15 cellular contexts compared by ENCODE assay signal in genomic region chr4:10082047-10082446, GRCh38. TPM values are rescaled to one million over a fixed set of nuclear protein-coding genes. Genes with fewer than 3 reads are reported as not detected.
A peak's percentile ranks its signal among the peaks of the same experiment; 100 is the strongest.
DNase-seq lines count a peak whose midpoint lies in the region; ATAC-seq, FAIRE-seq and TF ChIP-seq lines count a peak whose summit lies in the region.
"Had no signal": no experiment of that assay in that cellular context is flagged by ENCODE, and none has a peak within 500 bp of the region (broad histone marks: within the 10 kb centered on the region; RNA-seq: fewer than 3 reads in every experiment).

No MANE protein-coding gene starts in this region.

- H3K4me1 Mint-ChIP-seq in stimulated activated naive CD8-positive, alpha-beta T cell treated with anti-CD3 and anti-CD28 coated beads, Interleukin-15, Interleukin-2, amounts not matched to agents 100 ng/mL and 50 ng/mL, for 24 hours (ENCODE audit: low read depth) = no peaks in the 10 kb centered on the region
- H3K4me1 Mint-ChIP-seq: endodermal cell had no signal

- peak; percentile 2 for DNase-seq in activated CD4-positive, alpha-beta T cell treated with anti-CD3 and anti-CD28 coated beads for 48 hours
- DNase-seq in activated CD4-positive, alpha-beta T cell treated with anti-CD3 and anti-CD28 coated beads, Interleukin-2, amount 50 U/mL, for 1 hour = no peak
- DNase-seq in stimulated activated naive CD8-positive, alpha-beta T cell treated with anti-CD3 and anti-CD28 coated beads, Interleukin-15, Interleukin-2, amounts not matched to agents 100 U/mL and 50 U/mL, for 24 hours = no peak
- peak; percentile 72 for DNase-seq in kidney
- DNase-seq in upper lobe of right lung = peak; percentile 54
- DNase-seq in RCC 7860 (ENCODE audit: low spot score) = no peak
- DNase-seq: endodermal cell; NCI-H1092 treated with DMSO at 0.1 percent for 48 hours; NCI-H748 treated with DMSO at 0.1 percent for 48 hours; PC-9; stimulated activated naive CD8-positive, alpha-beta T cell treated with anti-CD3 and anti-CD28 coated beads, Interleukin-15, amount 100 ng/mL, for 72 hours had no signal

- H3K27me3 ChIP-seq in upper lobe of right lung = no peaks in the 10 kb centered on the region

- H3K27ac Mint-ChIP-seq in stimulated activated naive CD8-positive, alpha-beta T cell treated with anti-CD3 and anti-CD28 coated beads, Interleukin-15, Interleukin-2, amounts not matched to agents 100 ng/mL and 50 ng/mL, for 24 hours = peak overlapping the region; percentile 67
- H3K27ac Mint-ChIP-seq: endodermal cell had no signal

- H3K4me3 Mint-ChIP-seq in stimulated activated naive CD8-positive, alpha-beta T cell treated with anti-CD3 and anti-CD28 coated beads, Interleukin-15, Interleukin-2, amounts not matched to agents 100 ng/mL and 50 ng/mL, for 24 hours = no peak overlapping the region
- H3K4me3 Mint-ChIP-seq: central memory CD8-positive, alpha-beta T cell; endodermal cell; stimulated activated naive CD8-positive, alpha-beta T cell treated with anti-CD3 and anti-CD28 coated beads, Interleukin-15, amount 100 ng/mL, for 72 hours had no signal

- no peaks in the 10 kb centered on the region for H3K9me3 Mint-ChIP-seq in stimulated activated naive CD8-positive, alpha-beta T cell treated with anti-CD3 and anti-CD28 coated beads, Interleukin-15, Interleukin-2, amounts not matched to agents 100 ng/mL and 50 ng/mL, for 24 hours
- H3K9me3 Mint-ChIP-seq: central memory CD8-positive, alpha-beta T cell; endodermal cell; stimulated activated naive CD8-positive, alpha-beta T cell treated with anti-CD3 and anti-CD28 coated beads, Interleukin-15, amount 100 ng/mL, for 72 hours had no signal

- H3K36me3 Mint-ChIP-seq in stimulated activated naive CD8-positive, alpha-beta T cell treated with anti-CD3 and anti-CD28 coated beads, Interleukin-15, Interleukin-2, amounts not matched to agents 100 ng/mL and 50 ng/mL, for 24 hours (ENCODE audit: low read depth) = peaks cover 82% of the 10 kb centered on the region

- H3K9ac ChIP-seq in kidney (ENCODE audit: low read length in 2 of 2) = no peak overlapping the region

- peaks cover 0 to 6% of the 10 kb centered on the region in 2 donors for H3K4me1 ChIP-seq in kidney (ENCODE audit: control insufficient read depth in 1 of 2, insufficient read depth in 1 of 2, low read depth in 1 of 2, low read length in 2 of 2)
- H3K4me1 ChIP-seq in upper lobe of right lung = peaks cover 15% of the 10 kb centered on the region

- no peaks in the 10 kb centered on the region for H3K9me3 ChIP-seq in kidney (ENCODE audit: control insufficient read depth in 1 of 2, low read length in 2 of 2)
- H3K9me3 ChIP-seq in upper lobe of right lung = no peaks in the 10 kb centered on the region

- H3K27me3 Mint-ChIP-seq in stimulated activated naive CD8-positive, alpha-beta T cell treated with anti-CD3 and anti-CD28 coated beads, Interleukin-15, Interleukin-2, amounts not matched to agents 100 ng/mL and 50 ng/mL, for 24 hours = no peaks in the 10 kb centered on the region
- H3K27me3 Mint-ChIP-seq: central memory CD8-positive, alpha-beta T cell; stimulated activated naive CD8-positive, alpha-beta T cell treated with anti-CD3 and anti-CD28 coated beads, Interleukin-15, amount 100 ng/mL, for 72 hours had no signal

- H3K36me3 ChIP-seq in kidney (ENCODE audit: control insufficient read depth in 1 of 2, insufficient read depth in 2 of 2, low read length in 2 of 2) (peaks cover 69 to 86% of the 10 kb centered on the region in 2 donors), upper lobe of right lung (peaks cover 97% of the 10 kb centered on the region)

- no peak for ATAC-seq in stimulated activated naive CD8-positive, alpha-beta T cell treated with anti-CD3 and anti-CD28 coated beads, Interleukin-15, Interleukin-2, amounts not matched to agents 100 U/mL and 50 U/mL, for 24 hours
- no peak for ATAC-seq in upper lobe of right lung
- no peak for ATAC-seq in GM18867 (IDR thresholded peaks at IDR 0.05; ENCODE audit: unreplicated experiment)
- ATAC-seq: left lobe of liver; stimulated activated naive CD8-positive, alpha-beta T cell treated with anti-CD3 and anti-CD28 coated beads, Interleukin-15, amount 100 ng/mL, for 72 hours had no signal

- no peak overlapping the region for H3K4me3 ChIP-seq in kidney (ENCODE audit: low read length in 2 of 2)
- no peak overlapping the region for H3K4me3 ChIP-seq in upper lobe of right lung
- H3K4me3 ChIP-seq: PC-9 had no signal

- TF ChIP-seq CTCF in kidney (IDR thresholded peaks at IDR 0.05; ENCODE audit: borderline replicate concordance, extremely low read depth, insufficient read depth) (no peak), upper lobe of right lung (IDR thresholded peaks at IDR 0.05) (no peak)

- intact Hi-C loops in kidney (cut with DNase I) = no loop called here
- intact Hi-C loops in upper lobe of right lung (cut with DNase I) = no loop called here

- H3K27ac ChIP-seq in kidney (ENCODE audit: low read depth in 2 of 2, low read length in 2 of 2) (no peak overlapping the region), upper lobe of right lung (no peak overlapping the region)
- H3K27ac ChIP-seq: PC-9 had no signal

- no peak for FAIRE-seq in kidney (lab: Jason Lieb, UNC)
- no peak for FAIRE-seq in RCC 7860 (lab: Jason Lieb, UNC)

RNA-seq across cellular contexts. Expression of gene WDR1, which starts 34.6 kb away (rescaled TPM):
- total RNA-seq in kidney (313 TPM), upper lobe of right lung (234 TPM)
- 176 TPM for polyA plus RNA-seq in kidney (ENCODE audit: insufficient read depth, low read depth, low replicate concordance)

Comparison
In these comparisons a context has a peak if more than half of its experiments do, and no peak if none do; other contexts are left out.
1. DNase-seq: peak in activated CD4-positive, alpha-beta T cell treated with anti-CD3 and anti-CD28 coated beads for 48 hours (single experiment), kidney (single experiment) and upper lobe of right lung (single experiment); none in activated CD4-positive, alpha-beta T cell treated with anti-CD3 and anti-CD28 coated beads, Interleukin-2, amount 50 U/mL, for 1 hour (single experiment), stimulated activated naive CD8-positive, alpha-beta T cell treated with anti-CD3 and anti-CD28 coated beads, Interleukin-15, Interleukin-2, amounts not matched to agents 100 U/mL and 50 U/mL, for 24 hours (single experiment) and RCC 7860 (single experiment).